ENCODE assay signal across 8 cellular contexts in the genomic region with DNA sequence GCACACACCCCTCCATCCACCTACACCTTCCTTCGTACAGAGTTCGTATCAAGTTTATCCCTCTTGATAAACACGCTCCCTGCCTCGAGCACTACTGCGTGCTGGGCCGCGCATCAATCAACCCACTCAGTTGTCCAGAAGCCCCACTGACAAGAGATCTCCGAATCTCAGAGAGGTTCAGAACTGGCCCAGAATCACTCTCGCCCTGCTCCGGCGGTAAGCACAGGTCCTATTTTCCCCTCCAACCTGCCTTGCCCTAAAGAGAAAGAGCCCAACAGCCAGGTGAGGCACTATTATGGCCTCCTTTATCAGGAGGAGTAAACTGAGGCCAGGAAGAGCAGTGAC. TPM values are rescaled to one million over a fixed set of nuclear protein-coding genes. Genes with fewer than 3 reads are reported as not detected.
DNase-seq lines count a peak whose midpoint lies in the region; ATAC-seq and TF ChIP-seq lines count a peak whose summit lies in the region.

No MANE protein-coding gene starts in this region.

- no peaks in the 10 kb centered on the region for H3K27me3 ChIP-seq in BE2C
- H3K27me3 ChIP-seq in naive thymus-derived CD4-positive, alpha-beta T cell (ENCODE audit: control insufficient read depth in 2 of 2, insufficient read depth in 2 of 2, low read length in 2 of 2) = no peaks in the 10 kb centered on the region

- H3K4me3 ChIP-seq in BE2C (ENCODE audit: low read depth, low read length) = peak overlapping the region; percentile 51
- peak overlapping the region; percentile 98 for H3K4me3 ChIP-seq in naive thymus-derived CD4-positive, alpha-beta T cell (ENCODE audit: low read length)

- in situ Hi-C loops in KBM-7 (cut with MboI; ENCODE audit: low pct_unique_long_range_greater_than_20kb, low sequenced_read_pairs) = no loop called here

- ATAC-seq in HG03135 (IDR thresholded peaks at IDR 0.05; ENCODE audit: unreplicated experiment) = peak; percentile 3
- ATAC-seq in naive thymus-derived CD4-positive, alpha-beta T cell = no peak
- ATAC-seq in omental fat pad (ENCODE audit: low FRiP score) = no peak
- no peak for ATAC-seq in HG02763 (IDR thresholded peaks at IDR 0.05; ENCODE audit: unreplicated experiment)

- POLR2A ChIA-PET in naive thymus-derived CD4-positive, alpha-beta T cell (lab: Charles Lee) = interaction anchor here (0.9 to 2.4 kb wide), 9 partner anchors 10 to 251 kb away, joined by 3 to 9 read pairs (median 4); a partner anchor contains a TSS

- H3K36me3 ChIP-seq in BE2C = peaks cover 8% of the 10 kb centered on the region
- peaks cover 8 to 26% (median 11%) of the 10 kb centered on the region in 3 experiments for H3K36me3 ChIP-seq in naive thymus-derived CD4-positive, alpha-beta T cell (ENCODE audit: control insufficient read depth in 2 of 3, insufficient read depth in 3 of 3, low read length in 3 of 3)

- no peaks in the 10 kb centered on the region for H3K9me3 ChIP-seq in BE2C
- H3K9me3 ChIP-seq in naive thymus-derived CD4-positive, alpha-beta T cell (ENCODE audit: control insufficient read depth in 2 of 3, low read length in 3 of 3) = no peaks in the 10 kb centered on the region

- peaks cover 25 to 47% (median 41%) of the 10 kb centered on the region in 7 donors for H3K4me1 Mint-ChIP-seq in naive thymus-derived CD4-positive, alpha-beta T cell

- H3K4me1 ChIP-seq in BE2C = no peaks in the 10 kb centered on the region
- peaks cover 15 to 23% of the 10 kb centered on the region in 2 donors for H3K4me1 ChIP-seq in naive thymus-derived CD4-positive, alpha-beta T cell (ENCODE audit: control insufficient read depth in 2 of 2, insufficient read depth in 2 of 2, low read length in 2 of 2)

- H3K9me3 Mint-ChIP-seq in naive thymus-derived CD4-positive, alpha-beta T cell = no peaks in the 10 kb centered on the region

- CTCF ChIA-PET in naive thymus-derived CD4-positive, alpha-beta T cell (lab: Charles Lee) = no interaction called here

- TF ChIP-seq CTCF in BE2C (IDR thresholded peaks at IDR 0.05; ENCODE audit: low read depth, low read length) (no peak), omental fat pad (IDR thresholded peaks at IDR 0.05) (no peak)

- peak overlapping the region; percentile 96 to 100 (median 99) for H3K27ac Mint-ChIP-seq in naive thymus-derived CD4-positive, alpha-beta T cell

- H3K36me3 Mint-ChIP-seq in naive thymus-derived CD4-positive, alpha-beta T cell = peaks cover 0 to 14% (median 5%) of the 10 kb centered on the region in 5 donors

- no peaks in the 10 kb centered on the region for H3K27me3 Mint-ChIP-seq in naive thymus-derived CD4-positive, alpha-beta T cell

- DNase-seq in BE2C (no peak), caudate nucleus (lab: John Stamatoyannopoulos, UW) (peak in 1 of 61 donors; percentile 49), omental fat pad (ENCODE audit: low spot score) (no peak), KBM-7 (no peak)
- DNase-seq in naive thymus-derived CD4-positive, alpha-beta T cell = no peak
- no peak for DNase-seq in activated CD4-positive, alpha-beta T cell treated with anti-CD3 and anti-CD28 coated beads, Interleukin-2, amount 50 U/mL, for 1 hour

- H3K4me3 Mint-ChIP-seq in naive thymus-derived CD4-positive, alpha-beta T cell = peak overlapping the region; percentile 87 to 96 (median 93)

- intact Hi-C loops in naive thymus-derived CD4-positive, alpha-beta T cell (cut with micrococcal nuclease) = loop anchor here (1.0 to 10.0 kb wide), 9 partner anchors 8 to 512 kb away; a partner anchor contains a TSS

- peak overlapping the region; percentile 99 for H3K27ac ChIP-seq in caudate nucleus (ENCODE audit: low read depth, low read length)
- peak overlapping the region; percentile 88 for H3K27ac ChIP-seq in naive thymus-derived CD4-positive, alpha-beta T cell (ENCODE audit: low read depth, low read length)

RNA-seq across cellular contexts. Expression of a gene that starts 0.5 kb away (rescaled TPM):
- 58.7 TPM for polyA plus RNA-seq in BE2C (2012; ENCODE audit: insufficient read depth, insufficient read length, low read depth)
- 100 to 1,000 TPM in 4 of 5 experiments, 10 to 100 TPM in 1; 86.8 to 210 (median 162) TPM for total RNA-seq in naive thymus-derived CD4-positive, alpha-beta T cell
- polyA plus RNA-seq in naive thymus-derived CD4-positive, alpha-beta T cell = 10 to 100 TPM; 21.4 to 35.0 TPM
- total RNA-seq in omental fat pad = 10 to 100 TPM; 59.8 to 82.3 (median 68.5) TPM

RNA-seq across cellular contexts. Expression of a gene that starts 1.1 kb away (rescaled TPM):
- polyA plus RNA-seq in BE2C (2012; ENCODE audit: insufficient read depth, insufficient read length, low read depth) = 0.83 TPM
- 1 to 10 TPM; 2.2 to 8.4 (median 6.5) TPM for total RNA-seq in naive thymus-derived CD4-positive, alpha-beta T cell
- polyA plus RNA-seq in naive thymus-derived CD4-positive, alpha-beta T cell = 1 to 10 TPM in 1 of 2 donors, under 1 TPM in 1; 0.73 to 1.5 TPM
- total RNA-seq in omental fat pad = 1 to 10 TPM in 2 of 4 donors, not detected in 2; 2.4 to 2.5 TPM

RNA-seq across cellular contexts. Expression of a gene that starts 10.0 kb away (rescaled TPM):
- 19.0 TPM for polyA plus RNA-seq in BE2C (2012; ENCODE audit: insufficient read depth, insufficient read length, low read depth)
- total RNA-seq in naive thymus-derived CD4-positive, alpha-beta T cell = under 1 TPM in 2 of 5 experiments, not detected in 3; 0.10 to 0.24 TPM
- polyA plus RNA-seq in naive thymus-derived CD4-positive, alpha-beta T cell = not detected
- total RNA-seq in omental fat pad = 100 to 1,000 TPM in 3 of 4 donors, 10 to 100 TPM in 1; 21.3 to 200 (median 131) TPM

RNA-seq across cellular contexts. Expression of a gene that starts 40.2 kb away (rescaled TPM):
- not detected for polyA plus RNA-seq in BE2C (2012; ENCODE audit: insufficient read depth, insufficient read length, low read depth)
- total RNA-seq in naive thymus-derived CD4-positive, alpha-beta T cell = 100 to 1,000 TPM in 1 of 5 experiments, 10 to 100 TPM in 3, under 1 TPM in 1; 0.27 to 122 (median 26.1) TPM
- polyA plus RNA-seq in naive thymus-derived CD4-positive, alpha-beta T cell = not detected
- 100 to 1,000 TPM; 231 to 610 (median 304) TPM for total RNA-seq in omental fat pad

RNA-seq across cellular contexts. Expression of a gene that starts 44.5 kb away (rescaled TPM):
- 1.3 TPM for polyA plus RNA-seq in BE2C (2012; ENCODE audit: insufficient read depth, insufficient read length, low read depth)
- 10 to 100 TPM; 13.7 to 18.7 (median 15.5) TPM for total RNA-seq in naive thymus-derived CD4-positive, alpha-beta T cell
- 1 to 10 TPM; 7.6 to 8.9 TPM for polyA plus RNA-seq in naive thymus-derived CD4-positive, alpha-beta T cell
- 10 to 100 TPM in 2 of 4 donors, 1 to 10 TPM in 2; 5.5 to 12.9 (median 9.1) TPM for total RNA-seq in omental fat pad

Comparison
In these comparisons a context has a peak if more than half of its experiments do, and no peak if none do; other contexts are left out.
1. RNA of a gene that starts 10.0 kb away (total RNA-seq): 21.3 to 200 TPM in omental fat pad; 0.10 to 0.24 TPM in naive thymus-derived CD4-positive, alpha-beta T cell; every median in the first group is over 10 times any median in the second.